In genomic region chr3:127698264-127699097, GRCh38 we compare ENCODE assay signal across 10 cellular contexts. TPM values are rescaled to one million over a fixed set of nuclear protein-coding genes. Genes with fewer than 3 reads are reported as not detected.
DNase-seq lines count a peak whose midpoint lies in the region; ATAC-seq, FAIRE-seq and TF ChIP-seq lines count a peak whose summit lies in the region.
"Had no signal": no experiment of that assay in that cellular context is flagged by ENCODE, and none has a peak within 500 bp of the region (broad histone marks: within the 10 kb centered on the region; RNA-seq: fewer than 3 reads in every experiment).

No MANE protein-coding gene starts in this region.

- H3K9me1 ChIP-seq in endothelial cell of umbilical vein (replicated peaks; ENCODE audit: control insufficient read depth, extremely low read depth, insufficient read depth, low read length) = no peaks in the 10 kb centered on the region

- intact Hi-C loops in endothelial cell of umbilical vein (cut with micrococcal nuclease) (loop anchor here (10.0 kb wide), 1 partner anchor 276 kb away; no protein-coding TSS in a partner anchor), thyroid gland (cut with DNase I) (no loop called here)

- dilution Hi-C loops in endothelial cell of umbilical vein (cut with MboI; ENCODE audit: extremely low pct_ligation_motif_present, low sequenced_read_pairs) = no loop called here

- DNase-seq in Peyer's patch (peak in 1 of 3 donors; percentile 22), endothelial cell of umbilical vein (ENCODE audit: low read depth, low spot score) (no peak), thyroid gland (no peak), GM19239 (ENCODE audit: insufficient read length, low spot score) (no peak), SHP77 (lab: John Stamatoyannopoulos, UW) (no peak)
- DNase-seq: activated CD4-positive, alpha-beta T cell treated with anti-CD3 and anti-CD28 coated beads, Interleukin-2, amount 10 ng/mL, durations not matched to agents 7 days and 5 days; activated naive CD8-positive, alpha-beta T cell treated with anti-CD3 and anti-CD28 coated beads, Interleukin-2, amount 10 ng/mL, durations not matched to agents 7 days and 5 days; SJCRH30 had no signal

- H3K27me3 Mint-ChIP-seq in nephron (ENCODE audit: low read depth) = no peaks in the 10 kb centered on the region

- H3K4me2 ChIP-seq in endothelial cell of umbilical vein (ENCODE audit: insufficient read depth, low read length) = no peak overlapping the region

- CTCF ChIA-PET in endothelial cell of umbilical vein (lab: Charles Lee) = interaction anchor here (1.2 to 2.8 kb wide), 5 partner anchors 7 to 134 kb away, joined by 3 to 25 read pairs (median 11); no protein-coding TSS in a partner anchor

- peak overlapping the region; percentile 57 to 89 (median 76) for H3K27ac ChIP-seq in Peyer's patch
- peak overlapping the region; percentile 91 for H3K27ac ChIP-seq in endothelial cell of umbilical vein (ENCODE audit: insufficient read depth, low read depth, low read length)
- peak overlapping the region; percentile 29 to 93 (median 87) for H3K27ac ChIP-seq in thyroid gland

- no peaks in the 10 kb centered on the region for H3K9me3 ChIP-seq in Peyer's patch
- H3K9me3 ChIP-seq in endothelial cell of umbilical vein (replicated peaks; ENCODE audit: control insufficient read depth, insufficient read depth, low read length) = no peaks in the 10 kb centered on the region
- no peaks in the 10 kb centered on the region for H3K9me3 ChIP-seq in thyroid gland
- H3K9me3 ChIP-seq: SJCRH30 had no signal

- 88 to 91% methylated on average over 8 of the region's 8 CpGs for WGBS in thyroid gland, 2 donors

- H2AFZ ChIP-seq in endothelial cell of umbilical vein (ENCODE audit: low read depth, low read length) = no peak overlapping the region

- no peak for TF ChIP-seq CTCF in Peyer's patch (IDR thresholded peaks at IDR 0.05)
- TF ChIP-seq CTCF in endothelial cell of umbilical vein (IDR thresholded peaks at IDR 0.05; ENCODE audit: extremely low read depth in 1 of 2, insufficient read depth in 1 of 2, low read depth in 1 of 2, low read length in 2 of 2) = no peak
- no peak for TF ChIP-seq CTCF in nephron (IDR thresholded peaks at IDR 0.05; ENCODE audit: unreplicated experiment in 3 of 3)
- TF ChIP-seq CTCF in thyroid gland (IDR thresholded peaks at IDR 0.05) = no peak

- H3K27me3 ChIP-seq in Peyer's patch (no peaks in the 10 kb centered on the region), endothelial cell of umbilical vein (ENCODE audit: control insufficient read depth in 2 of 2, insufficient read depth in 2 of 2, low read length in 2 of 2) (no peaks in the 10 kb centered on the region), thyroid gland (no peaks in the 10 kb centered on the region)
- H3K27me3 ChIP-seq: SJCRH30 had no signal

- peaks cover 50% of the 10 kb centered on the region for H3K4me1 Mint-ChIP-seq in nephron
- H3K4me1 Mint-ChIP-seq: activated naive CD8-positive, alpha-beta T cell treated with anti-CD3 and anti-CD28 coated beads, Interleukin-2, amount 10 ng/mL, durations not matched to agents 7 days and 5 days had no signal

- TF ChIP-seq POLR2A in Peyer's patch (IDR thresholded peaks at IDR 0.05) (no peak), endothelial cell of umbilical vein (IDR thresholded peaks at IDR 0.05; ENCODE audit: low read depth, low read length) (no peak), thyroid gland (IDR thresholded peaks at IDR 0.05) (no peak)

- peaks cover 0 to 12% (median 0%) of the 10 kb centered on the region in 3 donors for H3K36me3 ChIP-seq in Peyer's patch
- H3K36me3 ChIP-seq in endothelial cell of umbilical vein (ENCODE audit: control insufficient read depth in 2 of 2, extremely low read depth in 1 of 2, insufficient read depth in 2 of 2, low read length in 2 of 2) = peaks cover 0 to 3% of the 10 kb centered on the region in 2 experiments
- H3K36me3 ChIP-seq in thyroid gland = no peaks in the 10 kb centered on the region

- H3K27ac Mint-ChIP-seq in nephron = peak overlapping the region; percentile 80 to 94 (median 93)
- H3K27ac Mint-ChIP-seq: activated CD4-positive, alpha-beta T cell treated with anti-CD3 and anti-CD28 coated beads, Interleukin-2, amount 10 ng/mL, durations not matched to agents 7 days and 5 days; activated naive CD8-positive, alpha-beta T cell treated with anti-CD3 and anti-CD28 coated beads, Interleukin-2, amount 10 ng/mL, durations not matched to agents 7 days and 5 days had no signal

- H3K4me3 ChIP-seq in Peyer's patch (no peak overlapping the region), endothelial cell of umbilical vein (replicated peaks in 1 of 3; ENCODE audit: insufficient read depth in 1 of 3, low read depth in 1 of 3, low read length in 3 of 3) (no peak overlapping the region), thyroid gland (replicated peaks in 1 of 3) (no peak overlapping the region)

- no TSS peak for BruUV-seq in endothelial cell of umbilical vein (replicated peaks; lab: Mats Ljungman, UMichigan)

- FAIRE-seq in endothelial cell of umbilical vein (lab: Jason Lieb, UNC) (no peak), GM19239 (lab: Jason Lieb, UNC) (no peak)

- H3K4me1 ChIP-seq in Peyer's patch = peaks cover 0 to 38% (median 0%) of the 10 kb centered on the region in 4 donors
- H3K4me1 ChIP-seq in endothelial cell of umbilical vein (ENCODE audit: control insufficient read depth, extremely low read depth, insufficient read depth, low read length) = peaks cover 19% of the 10 kb centered on the region
- peaks cover 15 to 44% of the 10 kb centered on the region in 2 donors for H3K4me1 ChIP-seq in thyroid gland

- POLR2A ChIA-PET in endothelial cell of umbilical vein (lab: Charles Lee) = no interaction called here

- no peaks in the 10 kb centered on the region for H4K20me1 ChIP-seq in endothelial cell of umbilical vein (replicated peaks; ENCODE audit: control insufficient read depth, extremely low read depth, insufficient read depth, low read length)

- no peak overlapping the region for H3K9ac ChIP-seq in endothelial cell of umbilical vein (replicated peaks; ENCODE audit: extremely low read depth, insufficient read depth, low read length)

- no peaks in the 10 kb centered on the region for H3K79me2 ChIP-seq in endothelial cell of umbilical vein (ENCODE audit: control insufficient read depth, insufficient read depth, low read length)

- H3K9me3 Mint-ChIP-seq in nephron = peaks cover 2% of the 10 kb centered on the region
- H3K9me3 Mint-ChIP-seq: activated CD4-positive, alpha-beta T cell treated with anti-CD3 and anti-CD28 coated beads, Interleukin-2, amount 10 ng/mL, durations not matched to agents 7 days and 5 days; activated naive CD8-positive, alpha-beta T cell treated with anti-CD3 and anti-CD28 coated beads, Interleukin-2, amount 10 ng/mL, durations not matched to agents 7 days and 5 days had no signal

- no peak for ATAC-seq in GM21528 (IDR thresholded peaks at IDR 0.05; ENCODE audit: low FRiP score, unreplicated experiment)

- H3K36me3 Mint-ChIP-seq in nephron (ENCODE audit: low read depth) = peaks cover 6% of the 10 kb centered on the region
- H3K36me3 Mint-ChIP-seq: activated naive CD8-positive, alpha-beta T cell treated with anti-CD3 and anti-CD28 coated beads, Interleukin-2, amount 10 ng/mL, durations not matched to agents 7 days and 5 days had no signal

- peak overlapping the region in 1 of 3 experiments; percentile 24 for H3K4me3 Mint-ChIP-seq in nephron
- H3K4me3 Mint-ChIP-seq: activated CD4-positive, alpha-beta T cell treated with anti-CD3 and anti-CD28 coated beads, Interleukin-2, amount 10 ng/mL, durations not matched to agents 7 days and 5 days; activated naive CD8-positive, alpha-beta T cell treated with anti-CD3 and anti-CD28 coated beads, Interleukin-2, amount 10 ng/mL, durations not matched to agents 7 days and 5 days had no signal

TF ChIP-seq in endothelial cell of umbilical vein, 7 proteins besides CTCF, POLR2A, EP300 and RAD21:
- no peak for TF ChIP-seq FOS (IDR thresholded peaks at IDR 0.05; ENCODE audit: borderline replicate concordance, insufficient read depth, low read length)
- no peak for TF ChIP-seq MAX (IDR thresholded peaks at IDR 0.05; ENCODE audit: insufficient read depth, insufficient read length)
- no peak for TF ChIP-seq GATA2 (IDR thresholded peaks at IDR 0.05; ENCODE audit: insufficient read depth, insufficient read length, low read depth, low read length)
- no peak for TF ChIP-seq MYC (IDR thresholded peaks at IDR 0.05; ENCODE audit: low read depth, low read length)
- TF ChIP-seq JUN (IDR thresholded peaks at IDR 0.05; ENCODE audit: borderline replicate concordance, insufficient read depth, insufficient read length, low read depth) = no peak
- TF ChIP-seq EZH2 (IDR thresholded peaks at IDR 0.05; ENCODE audit: borderline replicate concordance, low read depth, low read length, severe bottlenecking) = no peak
- TF ChIP-seq POLR2AphosphoS5 (IDR thresholded peaks at IDR 0.05; ENCODE audit: insufficient read depth, low read depth, low read length) = no peak

RNA-seq across cellular contexts. Expression of gene ABTB1, which starts 25.7 kb away (rescaled TPM):
- total RNA-seq in Peyer's patch = 10 to 100 TPM; 38.5 to 80.0 (median 57.1) TPM
- total RNA-seq in endothelial cell of umbilical vein = 14.0 and 15.2 TPM in 2 replicates
- polyA plus RNA-seq in endothelial cell of umbilical vein = 24.4 and 25.1 TPM in 2 replicates
- 11.2 and 14.4 TPM in 2 replicates for polyA plus RNA-seq in endothelial cell of umbilical vein (2011; cell fraction: cytosol; rRNA removed)
- polyA plus RNA-seq in endothelial cell of umbilical vein (2011; cell fraction: nucleus; rRNA removed) = 79.4 and 95.5 TPM in 2 replicates
- 8.3 and 9.9 TPM in 2 replicates for polyA plus RNA-seq in endothelial cell of umbilical vein (2012)
- polyA minus RNA-seq in endothelial cell of umbilical vein = 8.4 and 11.9 TPM in 2 replicates
- 23.7 TPM for polyA minus RNA-seq in endothelial cell of umbilical vein (2011; cell fraction: cytosol; rRNA and poly(A)+ RNA removed)
- 14.9 and 19.1 TPM in 2 replicates for polyA minus RNA-seq in endothelial cell of umbilical vein (2011; cell fraction: nucleus; rRNA and poly(A)+ RNA removed)
- total RNA-seq in thyroid gland = 10 to 100 TPM; 18.9 to 29.1 (median 24.4) TPM
